In genomic region chr17:76736349-76737081, GRCh38 we compare ENCODE assay signal across 1 cellular context.
TF ChIP-seq lines count a peak whose summit lies in the region.

No MANE protein-coding gene starts in this region.

TF ChIP-seq in HepG2, 621 proteins besides CTCF, POLR2A, EP300 and RAD21 (continued from another document and continues in another):
- TF ChIP-seq POGK (CRISPR knock-in tag; conservative IDR thresholded peaks at IDR 0.05) (no peak; the same call in 1 of the 2 replicates), TEAD2 (CRISPR knock-in tag; IDR thresholded peaks at IDR 0.05) (no peak), ZNF362 (CRISPR knock-in tag; IDR thresholded peaks at IDR 0.05; ENCODE audit: borderline replicate concordance) (0 out of 2 replicates have a peak, but pooled peaks have one; percentile 5), ZNF704 (CRISPR knock-in tag; IDR thresholded peaks at IDR 0.05; ENCODE audit: borderline replicate concordance) (no peak), ZUFSP (CRISPR knock-in tag; IDR thresholded peaks at IDR 0.05; ENCODE audit: borderline replicate concordance) (no peak), RARG (CRISPR knock-in tag; IDR thresholded peaks at IDR 0.05; ENCODE audit: low read depth) (no peak), KDM1A (CRISPR knock-in tag; IDR thresholded peaks at IDR 0.05) (no peak), ZBTB44 (CRISPR knock-in tag; IDR thresholded peaks at IDR 0.05) (no peak), ZNF841 (CRISPR knock-in tag; IDR thresholded peaks at IDR 0.05; ENCODE audit: borderline replicate concordance) (no peak), ZNF672 (CRISPR knock-in tag; IDR thresholded peaks at IDR 0.05) (no peak), FOXO1 (CRISPR knock-in tag; IDR thresholded peaks at IDR 0.05) (no peak), HNF4G (IDR thresholded peaks at IDR 0.05; ENCODE audit: borderline replicate concordance, low read depth, low read length) (no peak), HNF4G (CRISPR knock-in tag; IDR thresholded peaks at IDR 0.05; ENCODE audit: borderline replicate concordance, low read depth) (0 out of 2 replicates have a peak, but pooled peaks have one; percentile 44), ATF3 (CRISPR knock-in tag; IDR thresholded peaks at IDR 0.05) (0 out of 2 replicates have a peak, but pooled peaks have one; percentile 2), ZFP36L1 (CRISPR knock-in tag; IDR thresholded peaks at IDR 0.05) (no peak), ZNF567 (CRISPR knock-in tag; IDR thresholded peaks at IDR 0.05; ENCODE audit: borderline replicate concordance) (0 out of 2 replicates have a peak, but pooled peaks have one; percentile 45), NFE2L1 (CRISPR knock-in tag; IDR thresholded peaks at IDR 0.05; ENCODE audit: borderline replicate concordance) (no peak), WIZ (CRISPR knock-in tag; IDR thresholded peaks at IDR 0.05) (no peak), PREB (CRISPR knock-in tag; IDR thresholded peaks at IDR 0.05) (no peak; the same call in 1 of the 2 replicates), KDM2A (CRISPR knock-in tag; IDR thresholded peaks at IDR 0.05; ENCODE audit: borderline replicate concordance, low read depth) (peak; percentile 12; the same call in 1 of the 2 replicates), ATF5 (CRISPR knock-in tag; IDR thresholded peaks at IDR 0.05; ENCODE audit: low read depth) (no peak), HDAC6 (IDR thresholded peaks at IDR 0.05; ENCODE audit: low read depth, low read length) (peak; percentile 89; the same call in 1 of the 2 replicates), ZFP1 (CRISPR knock-in tag; IDR thresholded peaks at IDR 0.05) (no peak), ZNF773 (CRISPR knock-in tag; IDR thresholded peaks at IDR 0.05; ENCODE audit: borderline replicate concordance) (no peak), TFE3 (CRISPR knock-in tag; IDR thresholded peaks at IDR 0.05) (no peak; the same call in 1 of the 2 replicates), STAG1 (CRISPR knock-in tag; IDR thresholded peaks at IDR 0.05) (no peak), RELA (CRISPR knock-in tag; IDR thresholded peaks at IDR 0.05) (no peak), ZNF749 (CRISPR knock-in tag; IDR thresholded peaks at IDR 0.05; ENCODE audit: borderline replicate concordance) (peak; percentile 35), ZNF746 (CRISPR knock-in tag; IDR thresholded peaks at IDR 0.05) (no peak; the same call in 1 of the 2 replicates), ZNF263 (CRISPR knock-in tag; IDR thresholded peaks at IDR 0.05) (peak; percentile 9; the same call in 1 of the 2 replicates), GATA4 (IDR thresholded peaks at IDR 0.05; ENCODE audit: borderline replicate concordance, low read depth) (no peak), MLX (CRISPR knock-in tag; IDR thresholded peaks at IDR 0.05) (no peak), SMAD1 (CRISPR knock-in tag; IDR thresholded peaks at IDR 0.05; ENCODE audit: borderline replicate concordance, low read depth) (no peak), BCL3 (CRISPR knock-in tag; IDR thresholded peaks at IDR 0.05) (peak; percentile 14; the same call in 1 of the 2 replicates), ZNF337 (CRISPR knock-in tag; IDR thresholded peaks at IDR 0.05; ENCODE audit: borderline replicate concordance, low read depth) (no peak), FOXA1 (IDR thresholded peaks at IDR 0.05) (no peak), FOXA1 (CRISPR knock-in tag; IDR thresholded peaks at IDR 0.05) (no peak), CAMTA2 (CRISPR knock-in tag; IDR thresholded peaks at IDR 0.05; ENCODE audit: borderline replicate concordance) (no peak), CBFB (CRISPR knock-in tag; IDR thresholded peaks at IDR 0.05) (peak; percentile 60), HBP1 (CRISPR knock-in tag; IDR thresholded peaks at IDR 0.05; ENCODE audit: low read depth) (no peak), ZNF792 (CRISPR knock-in tag; IDR thresholded peaks at IDR 0.05) (no peak), RNF2 (conservative IDR thresholded peaks at IDR 0.05; ENCODE audit: low read depth) (no peak), REST (IDR thresholded peaks at IDR 0.05; ENCODE audit: borderline replicate concordance in 1 of 2, low read depth in 1 of 2, low read length in 2 of 2) (peak in 1 of 2 experiments; percentile 8; a peak in 2 of 4 replicates), ZNF331 (CRISPR knock-in tag; IDR thresholded peaks at IDR 0.05) (no peak)
